Comparison of ENCODE assay signal across 16 cellular contexts in the genomic region with DNA sequence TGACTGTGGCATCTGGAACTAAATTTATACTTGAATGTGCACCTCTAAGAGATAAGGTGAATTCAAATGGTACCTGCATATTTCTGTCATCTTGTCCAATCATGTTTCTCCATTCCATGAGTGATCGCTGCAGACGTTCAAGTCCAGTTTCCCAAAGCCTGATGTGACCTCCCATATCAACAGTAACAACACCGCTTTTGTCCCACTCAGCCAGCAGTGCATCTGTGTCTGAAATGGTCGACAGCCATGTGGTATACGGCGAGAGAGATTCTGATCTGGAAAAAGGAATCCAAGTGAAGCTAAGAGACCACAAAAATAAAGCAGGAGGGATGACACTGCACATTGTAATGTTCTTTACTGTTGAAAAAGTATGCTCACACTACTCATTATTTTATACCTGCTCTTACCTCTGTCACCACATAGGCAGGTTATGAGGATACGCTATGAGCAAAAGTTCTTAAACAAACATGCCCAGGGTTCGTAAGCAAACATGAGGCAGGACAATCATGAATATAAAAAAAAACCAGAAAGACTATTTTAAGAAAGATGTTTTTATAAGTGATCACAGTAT.
DNase-seq lines count a peak whose midpoint lies in the region; ATAC-seq, FAIRE-seq and TF ChIP-seq lines count a peak whose summit lies in the region.
"Had no signal": no experiment of that assay in that cellular context is flagged by ENCODE, and none has a peak within 500 bp of the region (broad histone marks: within the 10 kb centered on the region; RNA-seq: fewer than 3 reads in every experiment).

No MANE protein-coding gene starts in this region.

- H3K36me3 ChIP-seq in K562 (ENCODE audit: control insufficient read depth, insufficient read depth, low read length) = peaks cover 6% of the 10 kb centered on the region; the same call in 1 of the 3 replicates
- no peaks in the 10 kb centered on the region for H3K36me3 ChIP-seq in mucosa of descending colon (ENCODE audit: low read depth)
- H3K36me3 ChIP-seq: MG63, Peyer's patch had no signal

- no peak overlapping the region for H3K4me3 ChIP-seq in K562
- H3K4me3 ChIP-seq in mucosa of descending colon = no peak overlapping the region
- H3K4me3 ChIP-seq: MG63, Peyer's patch had no signal

- no peak for DNase-seq in left ventricle myocardium superior
- DNase-seq in Right ventricle myocardium inferior (ENCODE audit: missing footprints) = no peak
- peak in 1 of 4 experiments; percentile 11 for DNase-seq in K562 (ENCODE audit: extremely low read depth in 1 of 4, low spot score in 3 of 4)
- DNase-seq in mucosa of descending colon = no peak
- DNase-seq in NCI-H2171 (lab: John Stamatoyannopoulos, UW) = no peak
- DNase-seq in NCI-H1092 treated with DMSO at 0.1 percent for 48 hours (lab: John Stamatoyannopoulos, UW) = no peak
- DNase-seq: DMS79, MG63, NCI-H1048, NCI-H1436 treated with DMSO at 0.1 percent for 48 hours, NCI-H2081, NCI-H446 treated with DMSO at 0.1 percent for 48 hours, Peyer's patch had no signal

- no peak for FAIRE-seq in K562 (lab: Jason Lieb, UNC)
- FAIRE-seq: H54 had no signal

- in situ Hi-C loops in K562 (cut with MboI) = no loop called here

- H3K9me1 ChIP-seq in K562 (ENCODE audit: control insufficient read depth, insufficient read depth, low read length) = no peaks in the 10 kb centered on the region

- intact Hi-C loops in left ventricle myocardium superior (cut with micrococcal nuclease) = no loop called here
- intact Hi-C loops in Right ventricle myocardium inferior (cut with DNase I) = no loop called here
- intact Hi-C loops in K562 (cut with micrococcal nuclease) = loop anchor here (10.0 kb wide), 1 partner anchor 824 kb away; no protein-coding TSS in a partner anchor
- intact Hi-C loops in mucosa of descending colon (cut with DNase I, micrococcal nuclease) = loop anchor here in 1 of 2 donors (5.0 kb wide), 1 partner anchor 436 kb away; no protein-coding TSS in a partner anchor

- no peak overlapping the region for H2AFZ ChIP-seq in K562 (ENCODE audit: low read depth, low read length)

- H3K79me2 ChIP-seq in K562 (ENCODE audit: control insufficient read depth, insufficient read depth, low read length) = no peaks in the 10 kb centered on the region

- no peak overlapping the region for H3K9ac ChIP-seq in K562 (ENCODE audit: insufficient read depth in 1 of 2, low read depth in 2 of 2, low read length in 2 of 2)

- TF ChIP-seq POLR2A in K562 (conservative IDR thresholded peaks at IDR 0.05) = no peak

- ATAC-seq in left ventricle myocardium superior = peak; percentile 17
- ATAC-seq in Right ventricle myocardium inferior = no peak
- ATAC-seq in K562 = no peak
- peak; percentile 20 for ATAC-seq in mucosa of descending colon
- ATAC-seq in HG03521 (IDR thresholded peaks at IDR 0.05; ENCODE audit: unreplicated experiment) = no peak
- ATAC-seq in GM18519 (IDR thresholded peaks at IDR 0.05; ENCODE audit: low FRiP score, unreplicated experiment) = no peak

- no peak overlapping the region for H3K4me2 ChIP-seq in K562 (ENCODE audit: insufficient read depth, low read length)

- no peaks in the 10 kb centered on the region for H4K20me1 ChIP-seq in K562 (replicated peaks; ENCODE audit: control insufficient read depth, insufficient read depth, low read length)

- BruUV-seq in K562 (replicated peaks; lab: Mats Ljungman, UMichigan) = no TSS peak

- POLR2A ChIA-PET in K562 (lab: Yijun Ruan, JAX) = no interaction called here

- TF ChIP-seq EP300 in K562 (IDR thresholded peaks at IDR 0.05; ENCODE audit: low read length) = no peak

- WGBS in K562 (ENCODE audit: insufficient coverage, low coverage, missing lambda C conversion rate) = 47% methylated on average over 8 of the region's 8 CpGs

- no peak for TF ChIP-seq RAD21 in K562 (CRISPR knock-in tag; conservative IDR thresholded peaks at IDR 0.05 in 1 of 2, IDR thresholded peaks at IDR 0.05 in 1 of 2)

- no peaks in the 10 kb centered on the region for H3K27me3 ChIP-seq in K562 (ENCODE audit: control insufficient read depth in 2 of 2, insufficient read depth in 2 of 2, low read length in 2 of 2)
- H3K27me3 ChIP-seq: MG63, Peyer's patch had no signal

- CTCF ChIA-PET in K562 (lab: Yijun Ruan, JAX; ENCODE audit: low intra/inter-chr PET ratio) = no interaction called here

- TF ChIP-seq CTCF in K562 (IDR thresholded peaks at IDR 0.05 in 2 of 3, conservative IDR thresholded peaks at IDR 0.05 in 1 of 3; ENCODE audit: insufficient read depth in 2 of 3, low read depth in 1 of 3, low read length in 3 of 3) (no peak), mucosa of descending colon (IDR thresholded peaks at IDR 0.05) (no peak)

- H3K9me3 ChIP-seq in K562 (replicated peaks; ENCODE audit: control insufficient read depth, insufficient read depth, low read depth, low read length) = no peaks in the 10 kb centered on the region
- H3K9me3 ChIP-seq in mucosa of descending colon = no peaks in the 10 kb centered on the region
- H3K9me3 ChIP-seq: MG63, Peyer's patch had no signal

- H3K27ac ChIP-seq in K562 (ENCODE audit: extremely low read depth, low read depth, low read length) = no peak overlapping the region
- H3K27ac ChIP-seq: Peyer's patch had no signal

- H3K4me1 ChIP-seq in K562 (replicated peaks in 1 of 2; ENCODE audit: control insufficient read depth in 2 of 2, insufficient read depth in 2 of 2, low read length in 2 of 2) = no peaks in the 10 kb centered on the region; a peak in 1 of 5 replicates
- H3K4me1 ChIP-seq in mucosa of descending colon (ENCODE audit: low read depth) = no peaks in the 10 kb centered on the region
- H3K4me1 ChIP-seq: Peyer's patch had no signal

TF ChIP-seq in K562, 482 proteins besides CTCF, POLR2A, EP300 and RAD21 (continues in another document):
- TF ChIP-seq, protein P1, sequence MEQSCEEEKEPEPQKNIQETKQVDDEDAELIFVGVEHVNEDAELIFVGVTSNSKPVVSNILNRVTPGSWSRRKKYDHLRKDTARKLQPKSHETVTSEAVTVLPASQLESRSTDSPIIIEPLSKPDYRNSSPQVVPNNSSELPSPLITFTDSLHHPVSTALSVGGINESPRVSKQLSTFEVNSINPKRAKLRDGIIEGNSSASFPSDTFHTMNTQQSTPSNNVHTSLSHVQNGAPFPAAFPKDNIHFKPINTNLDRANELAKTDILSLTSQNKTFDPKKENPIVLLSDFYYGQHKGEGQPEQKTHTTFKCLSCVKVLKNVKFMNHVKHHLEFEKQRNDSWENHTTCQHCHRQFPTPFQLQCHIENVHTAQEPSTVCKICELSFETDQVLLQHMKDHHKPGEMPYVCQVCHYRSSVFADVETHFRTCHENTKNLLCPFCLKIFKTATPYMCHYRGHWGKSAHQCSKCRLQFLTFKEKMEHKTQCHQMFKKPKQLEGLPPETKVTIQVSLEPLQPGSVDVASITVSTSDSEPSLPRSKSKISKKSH (CRISPR knock-in tag; IDR thresholded peaks at IDR 0.05) = no peak
- TF ChIP-seq MAFG (tag; conservative IDR thresholded peaks at IDR 0.05) (peak; percentile 69), TEAD4 (IDR thresholded peaks at IDR 0.05; ENCODE audit: low read length) (no peak), TEAD4 (CRISPR knock-in tag; IDR thresholded peaks at IDR 0.05; ENCODE audit: borderline replicate concordance) (no peak), GATA2 (CRISPR knock-in tag; IDR thresholded peaks at IDR 0.05) (peak; percentile 25; the same call in 1 of the 2 replicates), EP400 (IDR thresholded peaks at IDR 0.05) (no peak), STAT5A (IDR thresholded peaks at IDR 0.05; ENCODE audit: borderline replicate concordance, low read length) (no peak), PURB (CRISPR knock-in tag; IDR thresholded peaks at IDR 0.05; ENCODE audit: low read depth) (no peak), BACH1 (tag; IDR thresholded peaks at IDR 0.05) (no peak), ZNF239 (CRISPR knock-in tag; IDR thresholded peaks at IDR 0.05) (no peak), SOX6 (IDR thresholded peaks at IDR 0.05) (no peak)
- TF ChIP-seq, protein P2, sequence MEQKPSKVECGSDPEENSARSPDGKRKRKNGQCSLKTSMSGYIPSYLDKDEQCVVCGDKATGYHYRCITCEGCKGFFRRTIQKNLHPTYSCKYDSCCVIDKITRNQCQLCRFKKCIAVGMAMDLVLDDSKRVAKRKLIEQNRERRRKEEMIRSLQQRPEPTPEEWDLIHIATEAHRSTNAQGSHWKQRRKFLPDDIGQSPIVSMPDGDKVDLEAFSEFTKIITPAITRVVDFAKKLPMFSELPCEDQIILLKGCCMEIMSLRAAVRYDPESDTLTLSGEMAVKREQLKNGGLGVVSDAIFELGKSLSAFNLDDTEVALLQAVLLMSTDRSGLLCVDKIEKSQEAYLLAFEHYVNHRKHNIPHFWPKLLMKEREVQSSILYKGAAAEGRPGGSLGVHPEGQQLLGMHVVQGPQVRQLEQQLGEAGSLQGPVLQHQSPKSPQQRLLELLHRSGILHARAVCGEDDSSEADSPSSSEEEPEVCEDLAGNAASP (IDR thresholded peaks at IDR 0.05) = no peak
- TF ChIP-seq, protein P3, sequence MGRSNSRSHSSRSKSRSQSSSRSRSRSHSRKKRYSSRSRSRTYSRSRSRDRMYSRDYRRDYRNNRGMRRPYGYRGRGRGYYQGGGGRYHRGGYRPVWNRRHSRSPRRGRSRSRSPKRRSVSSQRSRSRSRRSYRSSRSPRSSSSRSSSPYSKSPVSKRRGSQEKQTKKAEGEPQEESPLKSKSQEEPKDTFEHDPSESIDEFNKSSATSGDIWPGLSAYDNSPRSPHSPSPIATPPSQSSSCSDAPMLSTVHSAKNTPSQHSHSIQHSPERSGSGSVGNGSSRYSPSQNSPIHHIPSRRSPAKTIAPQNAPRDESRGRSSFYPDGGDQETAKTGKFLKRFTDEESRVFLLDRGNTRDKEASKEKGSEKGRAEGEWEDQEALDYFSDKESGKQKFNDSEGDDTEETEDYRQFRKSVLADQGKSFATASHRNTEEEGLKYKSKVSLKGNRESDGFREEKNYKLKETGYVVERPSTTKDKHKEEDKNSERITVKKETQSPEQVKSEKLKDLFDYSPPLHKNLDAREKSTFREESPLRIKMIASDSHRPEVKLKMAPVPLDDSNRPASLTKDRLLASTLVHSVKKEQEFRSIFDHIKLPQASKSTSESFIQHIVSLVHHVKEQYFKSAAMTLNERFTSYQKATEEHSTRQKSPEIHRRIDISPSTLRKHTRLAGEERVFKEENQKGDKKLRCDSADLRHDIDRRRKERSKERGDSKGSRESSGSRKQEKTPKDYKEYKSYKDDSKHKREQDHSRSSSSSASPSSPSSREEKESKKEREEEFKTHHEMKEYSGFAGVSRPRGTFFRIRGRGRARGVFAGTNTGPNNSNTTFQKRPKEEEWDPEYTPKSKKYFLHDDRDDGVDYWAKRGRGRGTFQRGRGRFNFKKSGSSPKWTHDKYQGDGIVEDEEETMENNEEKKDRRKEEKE (IDR thresholded peaks at IDR 0.05; ENCODE audit: borderline replicate concordance in 1 of 2, control insufficient read depth in 1 of 2, low read depth in 2 of 2, low read length in 1 of 2) = no peak

Comparison
In these comparisons a context has a peak if more than half of its experiments do, and no peak if none do; other contexts are left out.
1. ATAC-seq: peak in left ventricle myocardium superior (single experiment) and mucosa of descending colon (single experiment); none in Right ventricle myocardium inferior (single experiment), K562 (single experiment), HG03521 (single experiment) and GM18519 (single experiment).